In the genomic region with DNA sequence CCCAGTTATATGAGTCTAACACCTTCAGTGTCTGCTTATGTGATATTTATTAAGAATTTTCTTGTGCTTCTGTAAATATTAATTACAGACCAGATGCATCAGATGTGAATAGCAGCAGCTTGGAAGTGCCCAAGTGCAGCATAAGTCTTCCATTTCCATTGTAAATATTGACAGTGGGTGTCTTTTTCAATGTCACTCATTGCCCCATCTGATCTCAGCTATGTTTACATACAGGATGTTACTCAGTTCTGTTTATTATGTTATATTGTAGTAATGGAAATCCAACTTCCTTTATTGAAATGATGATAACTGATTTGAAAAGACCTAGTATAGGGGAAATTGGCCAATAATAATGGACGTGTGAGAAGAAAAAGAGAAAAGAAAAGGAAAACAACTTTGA, we compare ENCODE assay signal across 17 cellular contexts.
"Had no signal": no experiment of that assay in that cellular context is flagged by ENCODE, and none has a peak within 500 bp of the region (broad histone marks: within the 10 kb centered on the region; RNA-seq: fewer than 3 reads in every experiment).

No MANE protein-coding gene starts in this region.

- H3K27me3 ChIP-seq: body of pancreas, tibial nerve had no signal

- H3K4me1 ChIP-seq: body of pancreas, tibial nerve had no signal

- H3K9me3 ChIP-seq: body of pancreas had no signal

- ATAC-seq: activated CD8-positive, alpha-beta T cell treated with anti-CD3 and anti-CD28 coated beads for 36 hours; body of pancreas; effector memory CD8-positive, alpha-beta T cell; left lobe of liver had no signal

- H3K27ac ChIP-seq: body of pancreas, tibial nerve had no signal

- DNase-seq: activated CD4-positive, alpha-beta T cell treated with anti-CD3 and anti-CD28 coated beads, Interleukin-2, amount 10 ng/mL, durations not matched to agents 24 days and 14 days; activated CD4-positive, CD25-positive, alpha-beta regulatory T cell; activated CD8-positive, alpha-beta T cell treated with anti-CD3 and anti-CD28 coated beads for 36 hours; activated naive CD4-positive, alpha-beta T cell treated with Interleukin-2 at 50 U/mL for 16 hours; activated T-cell treated with anti-CD3 and anti-CD28 coated beads, Interleukin-2, amount 50 U/mL, for 1 hour; body of pancreas; caudate nucleus; effector memory CD8-positive, alpha-beta T cell; foreskin melanocyte; glutamatergic neuron; hippocampal formation; midbrain; retina; stimulated activated CD4-positive, alpha-beta T cell treated with anti-CD3 and anti-CD28 coated beads, Interleukin-2, amount 100 ng/mL, for 48 hours; T-helper 9 cell had no signal

- H3K4me3 ChIP-seq: body of pancreas, tibial nerve had no signal
